ENCODE assay signal across 18 cellular contexts in genomic region chr2:217444932-217445331, GRCh38.
DNase-seq lines count a peak whose midpoint lies in the region; ATAC-seq and TF ChIP-seq lines count a peak whose summit lies in the region.
"Had no signal": no experiment of that assay in that cellular context is flagged by ENCODE, and none has a peak within 500 bp of the region (broad histone marks: within the 10 kb centered on the region; RNA-seq: fewer than 3 reads in every experiment).

No MANE protein-coding gene starts in this region.

- CTCF ChIA-PET in GM10248 (lab: Yijun Ruan, JAX) = no interaction called here

- peak; percentile 22 for DNase-seq in GM10248 (ENCODE audit: extremely low spot score)
- DNase-seq in heart right ventricle = no peak
- no peak for DNase-seq in amygdala (lab: John Stamatoyannopoulos, UW)
- DNase-seq: 8988T; activated CD4-positive, alpha-beta T cell treated with anti-CD3 and anti-CD28 coated beads for 1 hour; caudate nucleus; esophagus squamous epithelium; left ventricle myocardium inferior; NCI-H1048; NCI-H2029 treated with DMSO at 0.1 percent for 48 hours; retina had no signal

- no peak overlapping the region for H3K4me3 ChIP-seq in heart right ventricle
- H3K4me3 ChIP-seq: esophagus squamous epithelium, left ventricle myocardium inferior, thyroid gland had no signal

- no peaks in the 10 kb centered on the region for H3K9me3 ChIP-seq in heart right ventricle
- H3K9me3 ChIP-seq: esophagus squamous epithelium, left ventricle myocardium inferior, thyroid gland had no signal

- intact Hi-C loops in heart right ventricle (cut with DNase I) = no loop called here

- TF ChIP-seq CTCF in GM10248 (IDR thresholded peaks at IDR 0.05; ENCODE audit: control extremely low read depth, extremely low read depth, low read depth, missing control alignments) (no peak), heart right ventricle (IDR thresholded peaks at IDR 0.05) (no peak)

- no peaks in the 10 kb centered on the region for H3K36me3 ChIP-seq in heart right ventricle
- H3K36me3 ChIP-seq: esophagus squamous epithelium, left ventricle myocardium inferior, thyroid gland had no signal

- H3K27ac ChIP-seq in heart right ventricle = no peak overlapping the region
- H3K27ac ChIP-seq: esophagus squamous epithelium, KMS-11, left ventricle myocardium inferior, thyroid gland had no signal

- peaks cover 0 to 7% (median 0%) of the 10 kb centered on the region in 9 donors for H3K4me1 ChIP-seq in heart right ventricle
- H3K4me1 ChIP-seq: esophagus squamous epithelium had no signal

- ATAC-seq in GM19397 (IDR thresholded peaks at IDR 0.05; ENCODE audit: unreplicated experiment) (peak; percentile 65), HG02610 (IDR thresholded peaks at IDR 0.05; ENCODE audit: unreplicated experiment) (peak; percentile 41), HG03378 (IDR thresholded peaks at IDR 0.05; ENCODE audit: unreplicated experiment) (peak; percentile 70), heart right ventricle (no peak), HG02642 (IDR thresholded peaks at IDR 0.05; ENCODE audit: poor library complexity, unreplicated experiment) (no peak), HG02870 (IDR thresholded peaks at IDR 0.05; ENCODE audit: unreplicated experiment) (no peak)

- POLR2A ChIA-PET in GM10248 (lab: Yijun Ruan, JAX) = no interaction called here

- H3K27me3 ChIP-seq in heart right ventricle = no peaks in the 10 kb centered on the region
- H3K27me3 ChIP-seq: esophagus squamous epithelium, thyroid gland had no signal

Comparison
In these comparisons a context has a peak if more than half of its experiments do, and no peak if none do; other contexts are left out.
1. ATAC-seq: peak in GM19397 (single experiment), HG02610 (single experiment) and HG03378 (single experiment); none in heart right ventricle (0 of 8), HG02642 (single experiment) and HG02870 (single experiment).